10 cellular contexts compared by ENCODE assay signal in genomic region chr7:131502810-131503545, GRCh38. TPM values are rescaled to one million over a fixed set of nuclear protein-coding genes. Genes with fewer than 3 reads are reported as not detected.
DNase-seq lines count a peak whose midpoint lies in the region; ATAC-seq and TF ChIP-seq lines count a peak whose summit lies in the region.
"Had no signal": no experiment of that assay in that cellular context is flagged by ENCODE, and none has a peak within 500 bp of the region (broad histone marks: within the 10 kb centered on the region; RNA-seq: fewer than 3 reads in every experiment).

No MANE protein-coding gene starts in this region.

- CTCF ChIA-PET in RWPE1 (lab: Yijun Ruan, JAX): no interaction called here

- in situ Hi-C loops in GM23248 (cut with MboI): no loop called here

- no peak overlapping the region for H3K14ac ChIP-seq in trophoblast cell (ENCODE audit: low read length)

- H4K20me1 ChIP-seq in GM23248 (ENCODE audit: insufficient read depth): no peaks in the 10 kb centered on the region

- no peak overlapping the region for H3K18ac ChIP-seq in trophoblast cell (ENCODE audit: low read length)

- no peaks in the 10 kb centered on the region for H3K9me3 ChIP-seq in GM23248 (ENCODE audit: low read depth)
- no peaks in the 10 kb centered on the region for H3K9me3 ChIP-seq in trophoblast cell (ENCODE audit: insufficient read depth, low read depth, low read length)

- H3K9ac ChIP-seq in GM23248: 0 out of 2 replicates have a peak overlapping the region, but pooled peaks have one; percentile 20
- H3K9ac ChIP-seq in trophoblast cell (ENCODE audit: low read length): no peak overlapping the region

- no peak overlapping the region for H4K8ac ChIP-seq in trophoblast cell (ENCODE audit: low read depth, low read length)

- H3K79me2 ChIP-seq in GM23248 (ENCODE audit: insufficient read depth): peaks cover 11% of the 10 kb centered on the region
- H3K79me2 ChIP-seq in trophoblast cell (ENCODE audit: control insufficient read depth, insufficient read depth, low read length, poor library complexity): no peaks in the 10 kb centered on the region

- H3K4ac ChIP-seq in trophoblast cell (ENCODE audit: low read depth, low read length): no peak overlapping the region

- H4K12ac ChIP-seq in trophoblast cell (ENCODE audit: low read depth, low read length): no peak overlapping the region

- no peak overlapping the region for H2BK5ac ChIP-seq in trophoblast cell (ENCODE audit: low read depth, low read length, poor library complexity)

- no peaks in the 10 kb centered on the region for H3K9me2 ChIP-seq in GM23248 (ENCODE audit: insufficient read depth)

- H3K4me3 ChIP-seq in GM23248 (no peak overlapping the region), fibroblast of villous mesenchyme (ENCODE audit: low read depth, low read length) (no peak overlapping the region), trophoblast cell (ENCODE audit: low read depth, low read length) (peak overlapping the region; percentile 28)

- H3K4me2 ChIP-seq in GM23248 (ENCODE audit: unreplicated experiment) (peak overlapping the region; percentile 3), trophoblast cell (ENCODE audit: low read length) (no peak overlapping the region)

- no peak overlapping the region for H2BK12ac ChIP-seq in trophoblast cell (ENCODE audit: low read length)

- H3K27me3 ChIP-seq in GM23248 (replicated peaks; ENCODE audit: insufficient read depth): no peaks in the 10 kb centered on the region
- no peaks in the 10 kb centered on the region for H3K27me3 ChIP-seq in trophoblast cell (ENCODE audit: insufficient read depth, low read length)

- no peaks in the 10 kb centered on the region for H3K79me1 ChIP-seq in trophoblast cell (ENCODE audit: low read length)

- no peak overlapping the region for H2BK120ac ChIP-seq in trophoblast cell (ENCODE audit: insufficient read depth, low read length, poor library complexity)

- H3F3A ChIP-seq in GM23248 (ENCODE audit: insufficient read depth): peaks cover 78% of the 10 kb centered on the region

- H3K27ac ChIP-seq in GM23248 (peak overlapping the region; percentile 41), RWPE1 (peak overlapping the region; percentile 32), trophoblast cell (ENCODE audit: low read depth, low read length) (no peak overlapping the region)

- ATAC-seq in HG03571 (IDR thresholded peaks at IDR 0.05; ENCODE audit: unreplicated experiment): no peak
- ATAC-seq: activated CD8-positive, alpha-beta memory T cell treated with anti-CD3 and anti-CD28 coated beads, Interleukin-2, amount 10 ng/mL, durations not matched to agents 7 days and 5 days; stimulated activated memory B cell treated with anti-CD40 and anti-IgM and Interleukin-4, amounts not matched to agents 10 μg/mL and 1 μg/mL and 100 μg/mL, for 72 hours had no signal

- H3K4me1 ChIP-seq in GM23248 (ENCODE audit: insufficient read depth) (peaks cover 35% of the 10 kb centered on the region), trophoblast cell (ENCODE audit: control insufficient read depth in 1 of 2, insufficient read depth in 2 of 2, low read length in 2 of 2) (no peaks in the 10 kb centered on the region)

- 39 to 43% methylated on average over 10 of the region's 10 CpGs for WGBS in GM23248 (ENCODE audit: low coverage in 1 of 2, low lambda C conversion rate in 2 of 2, missing lambda C conversion rate in 2 of 2), 2 experiments
- WGBS in trophoblast cell (ENCODE audit: extremely low coverage, insufficient coverage, insufficient read length): no CpG with 5 or more reads among the region's 10 CpGs

- TF ChIP-seq CTCF in RWPE1 (conservative IDR thresholded peaks at IDR 0.05; ENCODE audit: low read depth) (no peak), fibroblast of villous mesenchyme (IDR thresholded peaks at IDR 0.05; ENCODE audit: insufficient read depth, low read depth, low read length) (no peak), GM20000 (IDR thresholded peaks at IDR 0.05; ENCODE audit: extremely low read depth, missing control alignments) (no peak)

- peaks cover 21% of the 10 kb centered on the region for H3K36me3 ChIP-seq in GM23248 (ENCODE audit: low read depth)
- peaks cover 51 to 63% of the 10 kb centered on the region in 2 experiments for H3K36me3 ChIP-seq in trophoblast cell (ENCODE audit: control insufficient read depth in 1 of 2, insufficient read depth in 2 of 2, low read length in 2 of 2)

- POLR2A ChIA-PET in RWPE1 (lab: Yijun Ruan, JAX; ENCODE audit: low non-redundant PET): no interaction called here

- H2AK5ac ChIP-seq in trophoblast cell (ENCODE audit: low read length): no peak overlapping the region

- no peak overlapping the region for H2AFZ ChIP-seq in GM23248
- no peak overlapping the region for H2AFZ ChIP-seq in trophoblast cell (ENCODE audit: insufficient read depth, low read length, poor library complexity)

- DNase-seq in GM23248 (peak; percentile 66), RWPE1 (ENCODE audit: low spot score) (no peak), fibroblast of villous mesenchyme (ENCODE audit: low read depth) (peak; percentile 63), trophoblast cell (no peak), GM20000 (ENCODE audit: low spot score) (no peak)
- no peak for DNase-seq in NK-92 treated with Interleukin-12 subunit alpha and Interleukin-12 subunit beta, amount 100 ng/mL, for 24 hours (lab: John Stamatoyannopoulos, UW)
- DNase-seq in stimulated activated CD4-positive, alpha-beta T cell treated with anti-CD3 and anti-CD28 coated beads, Interleukin-4, amount 100 ng/mL, for 1 hour: no peak
- DNase-seq: activated CD8-positive, alpha-beta memory T cell treated with anti-CD3 and anti-CD28 coated beads, Interleukin-2, amount 10 ng/mL, durations not matched to agents 7 days and 5 days had no signal

- H4K91ac ChIP-seq in trophoblast cell (ENCODE audit: low read depth, low read length): no peak overlapping the region

- H3K23ac ChIP-seq in trophoblast cell (ENCODE audit: low read length): no peak overlapping the region

RNA-seq across cellular contexts. Expression of gene PODXL, which starts 53.5 kb away (rescaled TPM):
- total RNA-seq in GM23248 (2014; rRNA removed; shearing (Covaris generic)): 42.7 and 50.1 TPM in 2 replicates
- polyA plus RNA-seq in GM23248 (2016; fragmentation: Nextera tagmentation; extraction: Ambion mirVana): 32.8 and 33.6 TPM in 2 replicates
- total RNA-seq in fibroblast of villous mesenchyme: 5.8 and 17.3 TPM in 2 replicates
- 124 and 125 TPM in 2 replicates for polyA plus RNA-seq in trophoblast cell (2013)

Comparison
In these comparisons a context has a peak if more than half of its experiments do, and no peak if none do; other contexts are left out.
1. DNase-seq: peak in GM23248 (single experiment) and fibroblast of villous mesenchyme (single experiment); none in RWPE1 (single experiment), trophoblast cell (0 of 2), NK-92 treated with Interleukin-12 subunit alpha and Interleukin-12 subunit beta, amount 100 ng/mL, for 24 hours (single experiment), GM20000 (single experiment) and stimulated activated CD4-positive, alpha-beta T cell treated with anti-CD3 and anti-CD28 coated beads, Interleukin-4, amount 100 ng/mL, for 1 hour (single experiment).